8 cellular contexts compared by ENCODE assay signal in genomic region chr3:15064299-15064834, GRCh38. TPM values are rescaled to one million over a fixed set of nuclear protein-coding genes. Genes with fewer than 3 reads are reported as not detected.
DNase-seq lines count a peak whose midpoint lies in the region; ATAC-seq, FAIRE-seq and TF ChIP-seq lines count a peak whose summit lies in the region.

No MANE protein-coding gene starts in this region.

- H3K9me2 ChIP-seq in PC-3 (replicated peaks; ENCODE audit: low read length): no peaks in the 10 kb centered on the region

- dilution Hi-C loops in mammary epithelial cell (cut with HindIII; ENCODE audit: low sequenced_read_pairs): no loop called here

- CTCF ChIA-PET in PC-3 (lab: Charles Lee): interaction anchor here (0.6 to 1.0 kb wide), 2 partner anchors 13 to 341 kb away, joined by 3 to 4 read pairs; no protein-coding TSS in a partner anchor
- CTCF ChIA-PET in mammary epithelial cell (lab: Charles Lee; ENCODE audit: low non-redundant PET): no interaction called here

- H3F3A ChIP-seq in PC-3 (ENCODE audit: low read length, unreplicated experiment): no peaks in the 10 kb centered on the region

- TF ChIP-seq CTCF in PC-3 (conservative IDR thresholded peaks at IDR 0.05; ENCODE audit: low read depth, low read length) (no peak), mammary epithelial cell (conservative IDR thresholded peaks at IDR 0.05 in 1 of 2, IDR thresholded peaks at IDR 0.05 in 1 of 2; ENCODE audit: extremely low read depth in 1 of 2, insufficient read depth in 1 of 2, low read depth in 1 of 2, low read length in 2 of 2) (no peak), kidney (IDR thresholded peaks at IDR 0.05; ENCODE audit: borderline replicate concordance, extremely low read depth, insufficient read depth) (no peak)

- no TSS peak for BruUV-seq in PC-3 (replicated peaks; lab: Mats Ljungman, UMichigan)
- no TSS peak for BruUV-seq in mammary epithelial cell (replicated peaks; lab: Mats Ljungman, UMichigan)

- H4K20me1 ChIP-seq in PC-3 (ENCODE audit: low read length) (peaks cover 15% of the 10 kb centered on the region), mammary epithelial cell (ENCODE audit: insufficient read depth, low read length) (no peaks in the 10 kb centered on the region)

- intact Hi-C loops in PC-3 (cut with micrococcal nuclease): loop anchor here (2.0 kb wide), 1 partner anchor 34 kb away; the partner anchor contains the start of gene RBSN
- intact Hi-C loops in mammary epithelial cell (cut with micrococcal nuclease): no loop called here
- intact Hi-C loops in kidney (cut with DNase I): no loop called here

- H3K9me3 ChIP-seq in PC-3 (ENCODE audit: low read length) (no peaks in the 10 kb centered on the region), mammary epithelial cell (replicated peaks; ENCODE audit: insufficient read depth, low read length) (no peaks in the 10 kb centered on the region), kidney (ENCODE audit: control insufficient read depth in 1 of 2, low read length in 2 of 2) (no peaks in the 10 kb centered on the region)

- in situ Hi-C loops in mammary epithelial cell (cut with MboI; ENCODE audit: low sequenced_read_pairs in 2 of 2): no loop called here

- H3K4me1 ChIP-seq in PC-3 (ENCODE audit: insufficient read depth, low read length): peaks cover 17% of the 10 kb centered on the region
- H3K4me1 ChIP-seq in mammary epithelial cell (ENCODE audit: insufficient read depth, low read length): peaks cover 14% of the 10 kb centered on the region
- H3K4me1 ChIP-seq in kidney (ENCODE audit: control insufficient read depth in 1 of 2, insufficient read depth in 1 of 2, low read depth in 1 of 2, low read length in 2 of 2): peaks cover 12 to 14% of the 10 kb centered on the region in 2 donors

- H3K36me3 ChIP-seq in PC-3 (ENCODE audit: low read depth, low read length) (peaks cover 7% of the 10 kb centered on the region; the same call in 1 of the 2 replicates), mammary epithelial cell (ENCODE audit: insufficient read depth, low read length) (peaks cover 2% of the 10 kb centered on the region), kidney (ENCODE audit: control insufficient read depth in 1 of 2, insufficient read depth in 2 of 2, low read length in 2 of 2) (no peaks in the 10 kb centered on the region)

- H3K4me3 ChIP-seq in PC-3 (ENCODE audit: low read length) (peak overlapping the region; percentile 88), mammary epithelial cell (replicated peaks in 1 of 3; ENCODE audit: insufficient read depth in 1 of 3, low read depth in 2 of 3, low read length in 3 of 3) (peak overlapping the region; percentile 96 to 98 (median 98)), kidney (ENCODE audit: low read length in 2 of 2) (peak overlapping the region; percentile 74 to 95)

- H3K27me3 ChIP-seq in PC-3 (ENCODE audit: low read length) (no peaks in the 10 kb centered on the region), mammary epithelial cell (ENCODE audit: insufficient read depth, low read length) (no peaks in the 10 kb centered on the region)

- no peak for FAIRE-seq in kidney (lab: Jason Lieb, UNC)

- H3K9ac ChIP-seq in PC-3 (ENCODE audit: low read length) (peak overlapping the region; percentile 98), mammary epithelial cell (ENCODE audit: insufficient read depth, low read length) (peak overlapping the region; percentile 94), kidney (ENCODE audit: low read length in 2 of 2) (peak overlapping the region; percentile 78 to 93)

- H3K4me2 ChIP-seq in PC-3 (ENCODE audit: low read length) (peak overlapping the region; percentile 77), mammary epithelial cell (ENCODE audit: insufficient read depth, low read depth, low read length) (peak overlapping the region; percentile 88)

- peaks cover 40% of the 10 kb centered on the region for H3K79me2 ChIP-seq in PC-3 (ENCODE audit: low read length)
- peaks cover 39% of the 10 kb centered on the region for H3K79me2 ChIP-seq in mammary epithelial cell (ENCODE audit: insufficient read depth, low read length)

- WGBS in mammary epithelial cell (ENCODE audit: low coverage, missing lambda C conversion rate): 3% methylated on average over 11 of the region's 25 CpGs

- POLR2A ChIA-PET in PC-3 (lab: Charles Lee; ENCODE audit: unreplicated experiment): interaction anchor here (0.6 to 0.8 kb wide), 3 partner anchors 29 to 154 kb away, joined by 3 to 9 read pairs (median 6); partner anchors contain the start of gene CAPN7

- peak; percentile 3 for DNase-seq in activated T-cell treated with anti-CD3 and anti-CD28 coated beads for 4 hours
- no peak for DNase-seq in activated T-cell treated with anti-CD3 and anti-CD28 coated beads, Interleukin-2, amount 50 U/mL, for 1 hour
- peak; percentile 32 for DNase-seq in PC-3
- DNase-seq in mammary epithelial cell: peak; percentile 28
- DNase-seq in kidney: no peak
- peak; percentile 17 to 21 for DNase-seq in stimulated activated CD4-positive, alpha-beta T cell treated with anti-CD3 and anti-CD28 coated beads, Interleukin-4, amount 100 ng/mL, for 4 hours
- DNase-seq in SKM-1 treated with dmso at 0.1 percent for 144 hours (lab: John Stamatoyannopoulos, UW; ENCODE audit: unreplicated experiment): no peak

- H3K27ac ChIP-seq in PC-3 (ENCODE audit: low read length) (peak overlapping the region; percentile 54), mammary epithelial cell (ENCODE audit: insufficient read depth, low read depth, low read length) (peak overlapping the region; percentile 87), kidney (ENCODE audit: low read depth in 2 of 2, low read length in 2 of 2) (peak overlapping the region; percentile 90 to 96)

- ATAC-seq in HG02642 (IDR thresholded peaks at IDR 0.05; ENCODE audit: poor library complexity, unreplicated experiment): peak; percentile 13
- peak; percentile 47 for ATAC-seq in PC-3

- H2AFZ ChIP-seq in PC-3 (ENCODE audit: low read length) (peak overlapping the region; percentile 81), mammary epithelial cell (ENCODE audit: low read depth, low read length) (peak overlapping the region; percentile 93)

RNA-seq across cellular contexts. Expression of gene MRPS25, which starts 0.7 kb away (rescaled TPM):
- total RNA-seq in PC-3 (2014; rRNA removed) (42.9 and 46.0 TPM in 2 replicates), mammary epithelial cell (10 to 100 TPM; 15.2 to 62.5 TPM), kidney (57.2 TPM)
- polyA plus RNA-seq in mammary epithelial cell (45.6 TPM), kidney (ENCODE audit: insufficient read depth, low read depth, low replicate concordance) (89.2 TPM)
- 18.6 TPM for polyA minus RNA-seq in mammary epithelial cell

RNA-seq across cellular contexts. Expression of gene RBSN, which starts 34.6 kb away (rescaled TPM):
- total RNA-seq in PC-3 (2014; rRNA removed) (18.7 and 26.8 TPM in 2 replicates), mammary epithelial cell (10 to 100 TPM; 21.7 to 23.1 TPM), kidney (24.0 TPM)
- polyA plus RNA-seq in mammary epithelial cell (6.3 TPM), kidney (ENCODE audit: insufficient read depth, low read depth, low replicate concordance) (5.7 TPM)
- 27.1 TPM for polyA minus RNA-seq in mammary epithelial cell

Comparison
In these comparisons a context has a peak if more than half of its experiments do, and no peak if none do; other contexts are left out.
1. DNase-seq: peak in activated T-cell treated with anti-CD3 and anti-CD28 coated beads for 4 hours (single experiment), PC-3 (single experiment), mammary epithelial cell (single experiment) and stimulated activated CD4-positive, alpha-beta T cell treated with anti-CD3 and anti-CD28 coated beads, Interleukin-4, amount 100 ng/mL, for 4 hours (2 of 2); none in activated T-cell treated with anti-CD3 and anti-CD28 coated beads, Interleukin-2, amount 50 U/mL, for 1 hour (single experiment), kidney (single experiment) and SKM-1 treated with dmso at 0.1 percent for 144 hours (single experiment).
2. Peak in every context shown above with its lines, with median percentiles within 50 percentile points of each other: H3K27ac ChIP-seq, H3K4me3 ChIP-seq and H3K9ac ChIP-seq.